In genomic region chr6:154223296-154223695, GRCh38 we compare ENCODE assay signal across 16 cellular contexts.
"Had no signal": no experiment of that assay in that cellular context is flagged by ENCODE, and none has a peak within 500 bp of the region (broad histone marks: within the 10 kb centered on the region; RNA-seq: fewer than 3 reads in every experiment).

No MANE protein-coding gene starts in this region.

- H3K9me3 Mint-ChIP-seq: activated naive CD8-positive, alpha-beta T cell treated with anti-CD3 and anti-CD28 coated beads, Interleukin-2, amount 10 ng/mL, durations not matched to agents 7 days and 5 days; activated T-helper 1 cell treated with anti-CD3 and anti-CD28 coated beads, Interleukin-12 subunit alpha, Interleukin-12 subunit beta, Interleukin-2, Interleukin-4 antibody, amounts not matched to agents 30 ng/mL and 10 ng/mL and 1 ng/mL, durations not matched to agents 14 hours and 24 hours and 36 hours; nephron had no signal

- H3K27ac ChIP-seq: breast epithelium, SK-N-MC, transverse colon had no signal

- H3K27ac Mint-ChIP-seq: activated naive CD8-positive, alpha-beta T cell treated with anti-CD3 and anti-CD28 coated beads, Interleukin-2, amount 10 ng/mL, durations not matched to agents 7 days and 5 days; activated T-helper 1 cell treated with anti-CD3 and anti-CD28 coated beads, Interleukin-12 subunit alpha, Interleukin-12 subunit beta, Interleukin-2, Interleukin-4 antibody, amounts not matched to agents 30 ng/mL and 10 ng/mL and 1 ng/mL, durations not matched to agents 14 hours and 24 hours and 36 hours; nephron; progenitor cell of endocrine pancreas had no signal

- H3K4me3 ChIP-seq: breast epithelium, SK-N-MC, transverse colon had no signal

- H3K4me1 ChIP-seq: breast epithelium, transverse colon had no signal

- DNase-seq: activated CD4-positive, alpha-beta T cell treated with anti-CD3 and anti-CD28 coated beads, Interleukin-2, amount 50 U/mL, for 4 hours; activated CD4-positive, CD25-positive, alpha-beta regulatory T cell; activated naive CD8-positive, alpha-beta T cell treated with anti-CD3 and anti-CD28 coated beads, Interleukin-2, amount 10 ng/mL, durations not matched to agents 7 days and 5 days; aorta; foreskin melanocyte; head of caudate nucleus; occipital lobe; right cardiac atrium; small intestine; substantia nigra; transverse colon had no signal

- H3K4me3 Mint-ChIP-seq: activated naive CD8-positive, alpha-beta T cell treated with anti-CD3 and anti-CD28 coated beads, Interleukin-2, amount 10 ng/mL, durations not matched to agents 7 days and 5 days; activated T-helper 1 cell treated with anti-CD3 and anti-CD28 coated beads, Interleukin-12 subunit alpha, Interleukin-12 subunit beta, Interleukin-2, Interleukin-4 antibody, amounts not matched to agents 30 ng/mL and 10 ng/mL and 1 ng/mL, durations not matched to agents 14 hours and 24 hours and 36 hours; nephron had no signal

- H3K27me3 ChIP-seq: breast epithelium, transverse colon had no signal

- ATAC-seq: right cardiac atrium had no signal

- H3K9me3 ChIP-seq: breast epithelium, transverse colon had no signal

- H3K27me3 Mint-ChIP-seq: activated naive CD8-positive, alpha-beta T cell treated with anti-CD3 and anti-CD28 coated beads, Interleukin-2, amount 10 ng/mL, durations not matched to agents 7 days and 5 days had no signal

- H3K36me3 ChIP-seq: breast epithelium, transverse colon had no signal
